Comparison of ENCODE assay signal across 8 cellular contexts in genomic region chr6:36028088-36028886, GRCh38. TPM values are rescaled to one million over a fixed set of nuclear protein-coding genes. Genes with fewer than 3 reads are reported as not detected.
DNase-seq lines count a peak whose midpoint lies in the region; ATAC-seq and TF ChIP-seq lines count a peak whose summit lies in the region.

No MANE protein-coding gene starts in this region.

- peak overlapping the region; percentile 85 for H3K27ac Mint-ChIP-seq in activated T-helper 1 cell treated with anti-CD3 and anti-CD28 coated beads, Interleukin-12 subunit alpha, Interleukin-12 subunit beta, Interleukin-2, Interleukin-4 antibody, amounts not matched to agents 30 ng/mL and 10 ng/mL and 1 ng/mL, durations not matched to agents 14 hours and 24 hours and 36 hours

- ATAC-seq in GM18502 (IDR thresholded peaks at IDR 0.05; ENCODE audit: poor library complexity, unreplicated experiment) = peak; percentile 24
- peak; percentile 20 for ATAC-seq in HG02678 (IDR thresholded peaks at IDR 0.05; ENCODE audit: unreplicated experiment)
- ATAC-seq in foreskin keratinocyte = peak; percentile 24

- peaks cover 14% of the 10 kb centered on the region for H3K36me3 Mint-ChIP-seq in activated T-helper 1 cell treated with anti-CD3 and anti-CD28 coated beads, Interleukin-12 subunit alpha, Interleukin-12 subunit beta, Interleukin-2, Interleukin-4 antibody, amounts not matched to agents 30 ng/mL and 10 ng/mL and 1 ng/mL, durations not matched to agents 14 hours and 24 hours and 36 hours (ENCODE audit: low read depth)

- peaks cover 24% of the 10 kb centered on the region for H3K27me3 Mint-ChIP-seq in activated T-helper 1 cell treated with anti-CD3 and anti-CD28 coated beads, Interleukin-12 subunit alpha, Interleukin-12 subunit beta, Interleukin-2, Interleukin-4 antibody, amounts not matched to agents 30 ng/mL and 10 ng/mL and 1 ng/mL, durations not matched to agents 14 hours and 24 hours and 36 hours (ENCODE audit: insufficient read depth)

- no peak for TF ChIP-seq CTCF in foreskin keratinocyte (conservative IDR thresholded peaks at IDR 0.05)

- H3K27ac ChIP-seq in foreskin keratinocyte (peak overlapping the region; percentile 38), thymus (ENCODE audit: low read depth) (peak overlapping the region; percentile 95)

- WGBS in thymus = under 1% methylated on average over 45 of the region's 45 CpGs

- no peaks in the 10 kb centered on the region for H3K9me3 ChIP-seq in neuron (ENCODE audit: low read length)
- no peaks in the 10 kb centered on the region for H3K9me3 ChIP-seq in thymus (ENCODE audit: control insufficient read depth)

- H3K9me3 Mint-ChIP-seq in activated T-helper 1 cell treated with anti-CD3 and anti-CD28 coated beads, Interleukin-12 subunit alpha, Interleukin-12 subunit beta, Interleukin-2, Interleukin-4 antibody, amounts not matched to agents 30 ng/mL and 10 ng/mL and 1 ng/mL, durations not matched to agents 14 hours and 24 hours and 36 hours = no peaks in the 10 kb centered on the region

- peak overlapping the region; percentile 92 for H3K4me3 Mint-ChIP-seq in activated T-helper 1 cell treated with anti-CD3 and anti-CD28 coated beads, Interleukin-12 subunit alpha, Interleukin-12 subunit beta, Interleukin-2, Interleukin-4 antibody, amounts not matched to agents 30 ng/mL and 10 ng/mL and 1 ng/mL, durations not matched to agents 14 hours and 24 hours and 36 hours

- no peaks in the 10 kb centered on the region for H3K36me3 ChIP-seq in neuron (ENCODE audit: insufficient read depth, low read length)
- H3K36me3 ChIP-seq in thymus (ENCODE audit: control insufficient read depth, insufficient read depth) = no peaks in the 10 kb centered on the region

- peaks cover 46% of the 10 kb centered on the region for H3K4me1 Mint-ChIP-seq in activated T-helper 1 cell treated with anti-CD3 and anti-CD28 coated beads, Interleukin-12 subunit alpha, Interleukin-12 subunit beta, Interleukin-2, Interleukin-4 antibody, amounts not matched to agents 30 ng/mL and 10 ng/mL and 1 ng/mL, durations not matched to agents 14 hours and 24 hours and 36 hours (ENCODE audit: low read depth)

- peak; percentile 61 for DNase-seq in NCI-H526 treated with DMSO at 0.1 percent for 48 hours (lab: John Stamatoyannopoulos, UW)
- peak; percentile 28 for DNase-seq in activated T-helper 1 cell treated with anti-CD3 and anti-CD28 coated beads, Interleukin-12 subunit alpha, Interleukin-12 subunit beta, Interleukin-2, Interleukin-4 antibody, amounts not matched to agents 30 ng/mL and 10 ng/mL and 1 ng/mL, durations not matched to agents 14 hours and 24 hours and 36 hours (ENCODE audit: low spot score)
- peak; percentile 23 for DNase-seq in foreskin keratinocyte
- DNase-seq in D341Med (ENCODE audit: low spot score) = no peak

- intact Hi-C loops in activated T-helper 1 cell treated with anti-CD3 and anti-CD28 coated beads, Interleukin-12 subunit alpha, Interleukin-12 subunit beta, Interleukin-2, Interleukin-4 antibody, amounts not matched to agents 30 ng/mL and 10 ng/mL and 1 ng/mL, durations not matched to agents 14 hours and 24 hours and 36 hours (cut with micrococcal nuclease) = loop anchor here (5.0 to 10.0 kb wide), 2 partner anchors 394 to 667 kb away; partner anchors contain the start of gene RAB44

- no peaks in the 10 kb centered on the region for H3K27me3 ChIP-seq in foreskin keratinocyte
- no peaks in the 10 kb centered on the region for H3K27me3 ChIP-seq in neuron (ENCODE audit: insufficient read depth, low read length)
- H3K27me3 ChIP-seq in thymus (ENCODE audit: control insufficient read depth, insufficient read depth) = no peaks in the 10 kb centered on the region

- no peaks in the 10 kb centered on the region for H3K4me1 ChIP-seq in foreskin keratinocyte
- H3K4me1 ChIP-seq in neuron (ENCODE audit: insufficient read depth, low read length) = peaks cover 11% of the 10 kb centered on the region
- peaks cover 10% of the 10 kb centered on the region for H3K4me1 ChIP-seq in thymus (ENCODE audit: control insufficient read depth, insufficient read depth, low read length)

- H3K4me3 ChIP-seq in neuron (ENCODE audit: low read length) (peak overlapping the region; percentile 100), thymus (ENCODE audit: low read length) (peak overlapping the region; percentile 91)

- peak overlapping the region; percentile 81 for H2AFZ ChIP-seq in neuron (ENCODE audit: low read depth, low read length)

RNA-seq across cellular contexts. Expression of gene MAPK14, which starts 0.7 kb away (rescaled TPM):
- total RNA-seq in activated T-helper 1 cell treated with anti-CD3 and anti-CD28 coated beads, Interleukin-12 subunit alpha, Interleukin-12 subunit beta, Interleukin-2, Interleukin-4 antibody, amounts not matched to agents 30 ng/mL and 10 ng/mL and 1 ng/mL, durations not matched to agents 14 hours and 24 hours and 36 hours = 41.3 and 49.7 TPM in 2 replicates
- 40.9 and 42.5 TPM in 2 replicates for total RNA-seq in foreskin keratinocyte
- 16.0 and 19.4 TPM in 2 replicates for polyA plus RNA-seq in foreskin keratinocyte
- polyA plus RNA-seq in thymus = 33.4 TPM

RNA-seq across cellular contexts. Expression of gene SLC26A8, which starts 3.8 kb away (rescaled TPM):
- not detected in 2 replicates for total RNA-seq in activated T-helper 1 cell treated with anti-CD3 and anti-CD28 coated beads, Interleukin-12 subunit alpha, Interleukin-12 subunit beta, Interleukin-2, Interleukin-4 antibody, amounts not matched to agents 30 ng/mL and 10 ng/mL and 1 ng/mL, durations not matched to agents 14 hours and 24 hours and 36 hours
- total RNA-seq in foreskin keratinocyte = not detected in 2 replicates
- polyA plus RNA-seq in foreskin keratinocyte (0.01 and 0.13 TPM in 2 replicates), thymus (0.11 TPM)
